ENCODE assay signal across 8 cellular contexts in genomic region chr19:4379383-4380253, GRCh38. TPM values are rescaled to one million over a fixed set of nuclear protein-coding genes. Genes with fewer than 3 reads are reported as not detected.
DNase-seq lines count a peak whose midpoint lies in the region; ATAC-seq and TF ChIP-seq lines count a peak whose summit lies in the region.

No MANE protein-coding gene starts in this region.

- H3K4me3 Mint-ChIP-seq in CD4-positive, alpha-beta memory T cell, result peak overlapping the region; percentile 76 to 92 (median 87)

- no peak for TF ChIP-seq EP300 in transverse colon (IDR thresholded peaks at IDR 0.05; ENCODE audit: low read depth)

- WGBS in lower leg skin, 2 donors, result 31 to 46% methylated on average over 20 of the region's 20 CpGs
- 33 to 48% methylated on average over 3 to 20 of the region's 20 CpGs for WGBS in transverse colon (ENCODE audit: low coverage in 1 of 2), 2 donors

- peaks cover 26 to 69% (median 44%) of the 10 kb centered on the region in 4 donors for H3K4me1 Mint-ChIP-seq in CD4-positive, alpha-beta memory T cell

- peak overlapping the region; percentile 34 to 66 for H3K4me3 ChIP-seq in CD4-positive, alpha-beta memory T cell (ENCODE audit: low read length in 2 of 2)
- H3K4me3 ChIP-seq in lower leg skin (ENCODE audit: low read depth, poor library complexity, severe bottlenecking), result no peak overlapping the region
- H3K4me3 ChIP-seq in transverse colon, result no peak overlapping the region

- H3K9me3 Mint-ChIP-seq in CD4-positive, alpha-beta memory T cell, result no peaks in the 10 kb centered on the region

- peak overlapping the region; percentile 88 to 99 (median 98) for H3K27ac Mint-ChIP-seq in CD4-positive, alpha-beta memory T cell

- CTCF ChIA-PET in CD4-positive, alpha-beta memory T cell (lab: Charles Lee; ENCODE audit: partially characterized antibody), result interaction anchor here (1.4 to 2.8 kb wide), 4 partner anchors 10 to 23 kb away, joined by 3 to 15 read pairs (median 4); partner anchors contain the start of genes CHAF1A and SH3GL1

- no peaks in the 10 kb centered on the region for H3K27me3 Mint-ChIP-seq in CD4-positive, alpha-beta memory T cell

- intact Hi-C loops in CD4-positive, alpha-beta memory T cell (cut with micrococcal nuclease), result loop anchor here (1.0 kb wide), 3 partner anchors 10 to 27 kb away; partner anchors contain the start of gene SH3GL1
- intact Hi-C loops in lower leg skin (cut with DNase I; ENCODE audit: low total_unique reads), result no loop called here
- intact Hi-C loops in transverse colon (cut with DNase I; ENCODE audit: low total_unique reads), result no loop called here

- POLR2A ChIA-PET in CD4-positive, alpha-beta memory T cell (lab: Charles Lee; ENCODE audit: partially characterized antibody), result interaction anchor here (0.9 to 2.4 kb wide), 5 partner anchors 10 to 92 kb away, joined by 3 to 22 read pairs (median 12); partner anchors contain the start of genes CHAF1A, MPND and SH3GL1

- peak; percentile 10 to 52 (median 23) for DNase-seq in CD4-positive, alpha-beta memory T cell
- DNase-seq in HT-29 (ENCODE audit: low spot score) (peak; percentile 76), lower leg skin (ENCODE audit: low spot score in 2 of 2) (peak; percentile 68 to 89), transverse colon (no peak), NCI-H1417 treated with DMSO at 0.1 percent for 48 hours (lab: John Stamatoyannopoulos, UW) (no peak)
- DNase-seq in activated naive CD4-positive, alpha-beta T cell treated with anti-CD3 and anti-CD28 coated beads, Interleukin-2, amount 50 U/mL, for 16 hours, result peak; percentile 34

- H3K27ac ChIP-seq in CD4-positive, alpha-beta memory T cell (ENCODE audit: low read depth, low read length), result peak overlapping the region; percentile 78
- peak overlapping the region; percentile 2 to 46 (median 25) for H3K27ac ChIP-seq in transverse colon

- no peak for TF ChIP-seq POLR2A in lower leg skin (IDR thresholded peaks at IDR 0.05)
- TF ChIP-seq POLR2A in transverse colon (IDR thresholded peaks at IDR 0.05), result no peak

- H3K36me3 Mint-ChIP-seq in CD4-positive, alpha-beta memory T cell, result peaks cover 0 to 10% of the 10 kb centered on the region in 2 donors

- peaks cover 67% of the 10 kb centered on the region for H3K4me1 ChIP-seq in CD4-positive, alpha-beta memory T cell (ENCODE audit: insufficient read depth, low read length)
- peaks cover 33 to 57% (median 39%) of the 10 kb centered on the region in 4 donors for H3K4me1 ChIP-seq in transverse colon

- in situ Hi-C loops in transverse colon (cut with MboI; ENCODE audit: low pct_ligation_motif_present in 1 of 4, low pct_unique_long_range_greater_than_20kb in 1 of 4, low sequenced_read_pairs in 3 of 4), result no loop called here

- H3K36me3 ChIP-seq in CD4-positive, alpha-beta memory T cell (ENCODE audit: insufficient read depth, low read length), result peaks cover 8% of the 10 kb centered on the region
- no peaks in the 10 kb centered on the region for H3K36me3 ChIP-seq in transverse colon

- H3K27me3 ChIP-seq in CD4-positive, alpha-beta memory T cell (ENCODE audit: insufficient read depth, low read length), result no peaks in the 10 kb centered on the region
- H3K27me3 ChIP-seq in transverse colon, result no peaks in the 10 kb centered on the region

- no peaks in the 10 kb centered on the region for H3K9me3 ChIP-seq in CD4-positive, alpha-beta memory T cell (ENCODE audit: control insufficient read depth in 1 of 2, low read length in 2 of 2)
- no peaks in the 10 kb centered on the region for H3K9me3 ChIP-seq in transverse colon

- no peak for ATAC-seq in GM19351 (IDR thresholded peaks at IDR 0.05; ENCODE audit: unreplicated experiment)
- ATAC-seq in HG02678 (IDR thresholded peaks at IDR 0.05; ENCODE audit: unreplicated experiment), result no peak

- TF ChIP-seq CTCF in lower leg skin (IDR thresholded peaks at IDR 0.05) (no peak), transverse colon (IDR thresholded peaks at IDR 0.05) (no peak)

RNA-seq across cellular contexts. Expression of gene SH3GL1, which starts 20.7 kb away (rescaled TPM):
- 10 to 100 TPM; 40.1 to 45.6 TPM for total RNA-seq in CD4-positive, alpha-beta memory T cell
- polyA plus RNA-seq in CD4-positive, alpha-beta memory T cell, result 10 to 100 TPM; 19.7 to 28.2 TPM
- total RNA-seq in HT-29 (2014; rRNA removed; shearing (Covaris generic)), result 43.5 and 55.5 TPM in 2 replicates
- total RNA-seq in lower leg skin (100 to 1,000 TPM; 109 to 117 (median 112) TPM), transverse colon (10 to 100 TPM; 16.5 to 63.2 (median 34.2) TPM)

RNA-seq across cellular contexts. Expression of gene CHAF1A, which starts 22.8 kb away (rescaled TPM):
- total RNA-seq in CD4-positive, alpha-beta memory T cell, result 10 to 100 TPM; 13.9 to 18.1 TPM
- 1 to 10 TPM; 2.8 to 4.5 TPM for polyA plus RNA-seq in CD4-positive, alpha-beta memory T cell
- 49.7 and 63.7 TPM in 2 replicates for total RNA-seq in HT-29 (2014; rRNA removed; shearing (Covaris generic))
- total RNA-seq in lower leg skin (10 to 100 TPM in 3 of 4 donors, 1 to 10 TPM in 1; 9.0 to 25.9 (median 12.6) TPM), transverse colon (10 to 100 TPM in 2 of 4 donors, 1 to 10 TPM in 2; 8.5 to 28.9 (median 11.1) TPM)

RNA-seq across cellular contexts. Expression of gene MPND, which starts 36.3 kb away (rescaled TPM):
- total RNA-seq in CD4-positive, alpha-beta memory T cell, result 10 to 100 TPM; 24.7 to 27.0 TPM
- 1 to 10 TPM; 3.5 to 9.2 TPM for polyA plus RNA-seq in CD4-positive, alpha-beta memory T cell
- total RNA-seq in HT-29 (2014; rRNA removed; shearing (Covaris generic)), result 9.4 and 18.6 TPM in 2 replicates
- total RNA-seq in lower leg skin (10 to 100 TPM in 1 of 4 donors, 1 to 10 TPM in 3; 4.4 to 10.6 (median 7.8) TPM), transverse colon (10 to 100 TPM; 16.5 to 96.5 (median 33.7) TPM)

RNA-seq across cellular contexts. Expression of gene STAP2, which starts 41.0 kb away (rescaled TPM):
- total RNA-seq in CD4-positive, alpha-beta memory T cell, result 1 to 10 TPM in 1 of 2 experiments, under 1 TPM in 1; 0.86 to 2.4 TPM
- polyA plus RNA-seq in CD4-positive, alpha-beta memory T cell, result 1 to 10 TPM; 2.1 to 2.6 TPM
- total RNA-seq in HT-29 (2014; rRNA removed; shearing (Covaris generic)), result 69.6 and 74.4 TPM in 2 replicates
- total RNA-seq in lower leg skin (100 to 1,000 TPM in 2 of 4 donors, 10 to 100 TPM in 2; 78.5 to 159 (median 122) TPM), transverse colon (100 to 1,000 TPM; 146 to 680 (median 245) TPM)

Comparison
In these comparisons a context has a peak if more than half of its experiments do, and no peak if none do; other contexts are left out.
1. DNase-seq: peak in CD4-positive, alpha-beta memory T cell (5 of 5), HT-29 (single experiment), activated naive CD4-positive, alpha-beta T cell treated with anti-CD3 and anti-CD28 coated beads, Interleukin-2, amount 50 U/mL, for 16 hours (single experiment) and lower leg skin (2 of 2); none in transverse colon (single experiment) and NCI-H1417 treated with DMSO at 0.1 percent for 48 hours (single experiment).
2. H3K4me3 ChIP-seq: peak in CD4-positive, alpha-beta memory T cell (2 of 2); none in lower leg skin (single experiment) and transverse colon (0 of 4).